ENCODE assay signal across 1 cellular context in genomic region chr12:27226319-27226984, GRCh38.
TF ChIP-seq lines count a peak whose summit lies in the region.

No MANE protein-coding gene starts in this region.

TF ChIP-seq in IMR-90, 13 proteins besides CTCF, POLR2A, EP300 and RAD21 (continued from another document):
- TF ChIP-seq MXI1 (IDR thresholded peaks at IDR 0.05; ENCODE audit: borderline replicate concordance, low read depth, low read length): no peak
- TF ChIP-seq MAZ (IDR thresholded peaks at IDR 0.05; ENCODE audit: borderline replicate concordance, low read depth, low read length): no peak
- TF ChIP-seq BHLHE40 (IDR thresholded peaks at IDR 0.05; ENCODE audit: low read depth, low read length): no peak
- no peak for TF ChIP-seq CEBPB (IDR thresholded peaks at IDR 0.05; ENCODE audit: low read depth, low read length)
